Comparison of ENCODE assay signal across 1 cellular context in the genomic region with DNA sequence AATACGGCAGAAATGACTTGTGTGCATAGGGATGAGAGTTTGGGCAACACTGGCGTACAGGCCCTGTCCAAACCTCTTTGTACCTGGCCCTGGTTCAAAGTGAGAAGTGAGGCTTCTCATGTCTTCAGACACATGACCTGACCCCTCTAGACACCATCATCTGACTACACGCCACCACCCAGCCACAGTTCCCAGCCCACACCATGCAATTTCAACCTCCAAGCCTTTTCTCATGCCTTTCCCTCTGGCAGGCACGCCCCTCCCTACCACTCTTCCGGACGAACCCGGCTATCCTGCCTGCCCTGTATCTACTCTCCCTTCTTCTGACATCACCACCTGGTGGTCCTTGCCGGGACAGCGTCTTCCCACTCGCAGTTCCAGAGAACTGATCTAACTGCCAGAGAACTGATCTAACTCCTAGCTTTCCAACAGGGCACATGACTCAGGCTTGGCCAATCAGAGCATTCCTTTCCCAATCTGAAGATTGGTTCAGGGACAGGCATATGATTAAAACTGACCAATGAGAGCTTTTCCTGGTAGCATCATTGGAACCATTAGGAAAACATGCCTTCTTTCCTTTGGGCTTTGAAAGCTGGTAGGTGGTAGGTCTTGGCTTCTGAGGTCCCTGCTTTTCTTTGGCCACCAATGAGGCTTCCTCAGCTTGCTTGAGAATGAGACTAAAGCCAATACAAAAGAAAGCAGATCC.
TF ChIP-seq lines count a peak whose summit lies in the region.

No MANE protein-coding gene starts in this region.

TF ChIP-seq in HepG2, 621 proteins besides CTCF, POLR2A, EP300 and RAD21 (continued from another document and continues in another):
- TF ChIP-seq GPN1 (CRISPR knock-in tag; IDR thresholded peaks at IDR 0.05; ENCODE audit: borderline replicate concordance) (no peak), ZFP41 (CRISPR knock-in tag; IDR thresholded peaks at IDR 0.05; ENCODE audit: borderline replicate concordance) (no peak), KAT8 (CRISPR knock-in tag; IDR thresholded peaks at IDR 0.05) (peak; percentile 82), ETV5 (CRISPR knock-in tag; IDR thresholded peaks at IDR 0.05; ENCODE audit: borderline replicate concordance) (peak; percentile 81; the same call in 1 of the 2 replicates), TEAD3 (CRISPR knock-in tag; optimal IDR thresholded peaks at IDR 0.05; ENCODE audit: borderline replicate concordance) (peak; percentile 40), HNRNPK (IDR thresholded peaks at IDR 0.05; ENCODE audit: low read depth, low read length, poor library complexity, severe bottlenecking) (no peak), ERF (CRISPR knock-in tag; IDR thresholded peaks at IDR 0.05) (peak; percentile 29; the same call in 1 of the 2 replicates), SP4 (CRISPR knock-in tag; IDR thresholded peaks at IDR 0.05) (no peak), FOXK2 (IDR thresholded peaks at IDR 0.05) (no peak), HDAC2 (CRISPR knock-in tag; IDR thresholded peaks at IDR 0.05) (no peak; the same call in 1 of the 2 replicates), SMARCC2 (IDR thresholded peaks at IDR 0.05) (no peak), IRX3 (CRISPR knock-in tag; IDR thresholded peaks at IDR 0.05; ENCODE audit: borderline replicate concordance, low read depth) (no peak), ZFX (CRISPR knock-in tag; IDR thresholded peaks at IDR 0.05; ENCODE audit: low read depth) (0 out of 2 replicates have a peak, but pooled peaks have one; percentile 17), ZNF383 (CRISPR knock-in tag; IDR thresholded peaks at IDR 0.05; ENCODE audit: borderline replicate concordance) (no peak), ZNF350 (CRISPR knock-in tag; IDR thresholded peaks at IDR 0.05; ENCODE audit: borderline replicate concordance, low read depth) (no peak), ZMAT3 (CRISPR knock-in tag; conservative IDR thresholded peaks at IDR 0.05) (no peak), NFE2L2 (IDR thresholded peaks at IDR 0.05; ENCODE audit: low read length) (no peak), CC2D1A (CRISPR knock-in tag; IDR thresholded peaks at IDR 0.05) (0 out of 2 replicates have a peak, but pooled peaks have one; percentile 17), POGZ (CRISPR knock-in tag; IDR thresholded peaks at IDR 0.05) (peak; percentile 74), ZNF644 (CRISPR knock-in tag; IDR thresholded peaks at IDR 0.05; ENCODE audit: low read depth) (0 out of 2 replicates have a peak, but pooled peaks have one; percentile 48), RAD51 (IDR thresholded peaks at IDR 0.05; ENCODE audit: borderline replicate concordance) (peak; percentile 93), ZNF468 (CRISPR knock-in tag; IDR thresholded peaks at IDR 0.05) (no peak), ZNF788 (CRISPR knock-in tag; IDR thresholded peaks at IDR 0.05; ENCODE audit: borderline replicate concordance) (no peak), SP1 (IDR thresholded peaks at IDR 0.05) (no peak), SP1 (CRISPR knock-in tag; IDR thresholded peaks at IDR 0.05) (no peak), CBFB (CRISPR knock-in tag; IDR thresholded peaks at IDR 0.05) (no peak), TMF1 (CRISPR knock-in tag; IDR thresholded peaks at IDR 0.05; ENCODE audit: low read depth) (no peak), MTA3 (CRISPR knock-in tag; IDR thresholded peaks at IDR 0.05) (no peak), SETDB1 (CRISPR knock-in tag; IDR thresholded peaks at IDR 0.05; ENCODE audit: borderline replicate concordance) (no peak)
- TF ChIP-seq, protein P1, sequence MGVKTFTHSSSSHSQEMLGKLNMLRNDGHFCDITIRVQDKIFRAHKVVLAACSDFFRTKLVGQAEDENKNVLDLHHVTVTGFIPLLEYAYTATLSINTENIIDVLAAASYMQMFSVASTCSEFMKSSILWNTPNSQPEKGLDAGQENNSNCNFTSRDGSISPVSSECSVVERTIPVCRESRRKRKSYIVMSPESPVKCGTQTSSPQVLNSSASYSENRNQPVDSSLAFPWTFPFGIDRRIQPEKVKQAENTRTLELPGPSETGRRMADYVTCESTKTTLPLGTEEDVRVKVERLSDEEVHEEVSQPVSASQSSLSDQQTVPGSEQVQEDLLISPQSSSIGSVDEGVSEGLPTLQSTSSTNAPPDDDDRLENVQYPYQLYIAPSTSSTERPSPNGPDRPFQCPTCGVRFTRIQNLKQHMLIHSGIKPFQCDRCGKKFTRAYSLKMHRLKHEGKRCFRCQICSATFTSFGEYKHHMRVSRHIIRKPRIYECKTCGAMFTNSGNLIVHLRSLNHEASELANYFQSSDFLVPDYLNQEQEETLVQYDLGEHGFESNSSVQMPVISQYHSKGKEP (CRISPR knock-in tag; IDR thresholded peaks at IDR 0.05), result no peak
- TF ChIP-seq, protein P2, sequence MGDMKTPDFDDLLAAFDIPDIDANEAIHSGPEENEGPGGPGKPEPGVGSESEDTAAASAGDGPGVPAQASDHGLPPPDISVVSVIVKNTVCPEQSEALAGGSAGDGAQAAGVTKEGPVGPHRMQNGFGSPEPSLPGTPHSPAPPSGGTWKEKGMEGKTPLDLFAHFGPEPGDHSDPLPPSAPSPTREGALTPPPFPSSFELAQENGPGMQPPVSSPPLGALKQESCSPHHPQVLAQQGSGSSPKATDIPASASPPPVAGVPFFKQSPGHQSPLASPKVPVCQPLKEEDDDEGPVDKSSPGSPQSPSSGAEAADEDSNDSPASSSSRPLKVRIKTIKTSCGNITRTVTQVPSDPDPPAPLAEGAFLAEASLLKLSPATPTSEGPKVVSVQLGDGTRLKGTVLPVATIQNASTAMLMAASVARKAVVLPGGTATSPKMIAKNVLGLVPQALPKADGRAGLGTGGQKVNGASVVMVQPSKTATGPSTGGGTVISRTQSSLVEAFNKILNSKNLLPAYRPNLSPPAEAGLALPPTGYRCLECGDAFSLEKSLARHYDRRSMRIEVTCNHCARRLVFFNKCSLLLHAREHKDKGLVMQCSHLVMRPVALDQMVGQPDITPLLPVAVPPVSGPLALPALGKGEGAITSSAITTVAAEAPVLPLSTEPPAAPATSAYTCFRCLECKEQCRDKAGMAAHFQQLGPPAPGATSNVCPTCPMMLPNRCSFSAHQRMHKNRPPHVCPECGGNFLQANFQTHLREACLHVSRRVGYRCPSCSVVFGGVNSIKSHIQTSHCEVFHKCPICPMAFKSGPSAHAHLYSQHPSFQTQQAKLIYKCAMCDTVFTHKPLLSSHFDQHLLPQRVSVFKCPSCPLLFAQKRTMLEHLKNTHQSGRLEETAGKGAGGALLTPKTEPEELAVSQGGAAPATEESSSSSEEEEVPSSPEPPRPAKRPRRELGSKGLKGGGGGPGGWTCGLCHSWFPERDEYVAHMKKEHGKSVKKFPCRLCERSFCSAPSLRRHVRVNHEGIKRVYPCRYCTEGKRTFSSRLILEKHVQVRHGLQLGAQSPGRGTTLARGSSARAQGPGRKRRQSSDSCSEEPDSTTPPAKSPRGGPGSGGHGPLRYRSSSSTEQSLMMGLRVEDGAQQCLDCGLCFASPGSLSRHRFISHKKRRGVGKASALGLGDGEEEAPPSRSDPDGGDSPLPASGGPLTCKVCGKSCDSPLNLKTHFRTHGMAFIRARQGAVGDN (CRISPR knock-in tag; IDR thresholded peaks at IDR 0.05), result peak; percentile 36; the same call in 1 of the 2 replicates
- TF ChIP-seq, protein P3, sequence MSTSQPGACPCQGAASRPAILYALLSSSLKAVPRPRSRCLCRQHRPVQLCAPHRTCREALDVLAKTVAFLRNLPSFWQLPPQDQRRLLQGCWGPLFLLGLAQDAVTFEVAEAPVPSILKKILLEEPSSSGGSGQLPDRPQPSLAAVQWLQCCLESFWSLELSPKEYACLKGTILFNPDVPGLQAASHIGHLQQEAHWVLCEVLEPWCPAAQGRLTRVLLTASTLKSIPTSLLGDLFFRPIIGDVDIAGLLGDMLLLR (CRISPR knock-in tag; IDR thresholded peaks at IDR 0.05), result no peak
- TF ChIP-seq, protein P4, sequence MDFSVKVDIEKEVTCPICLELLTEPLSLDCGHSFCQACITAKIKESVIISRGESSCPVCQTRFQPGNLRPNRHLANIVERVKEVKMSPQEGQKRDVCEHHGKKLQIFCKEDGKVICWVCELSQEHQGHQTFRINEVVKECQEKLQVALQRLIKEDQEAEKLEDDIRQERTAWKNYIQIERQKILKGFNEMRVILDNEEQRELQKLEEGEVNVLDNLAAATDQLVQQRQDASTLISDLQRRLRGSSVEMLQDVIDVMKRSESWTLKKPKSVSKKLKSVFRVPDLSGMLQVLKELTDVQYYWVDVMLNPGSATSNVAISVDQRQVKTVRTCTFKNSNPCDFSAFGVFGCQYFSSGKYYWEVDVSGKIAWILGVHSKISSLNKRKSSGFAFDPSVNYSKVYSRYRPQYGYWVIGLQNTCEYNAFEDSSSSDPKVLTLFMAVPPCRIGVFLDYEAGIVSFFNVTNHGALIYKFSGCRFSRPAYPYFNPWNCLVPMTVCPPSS (IDR thresholded peaks at IDR 0.05), result no peak
- TF ChIP-seq, protein P5, sequence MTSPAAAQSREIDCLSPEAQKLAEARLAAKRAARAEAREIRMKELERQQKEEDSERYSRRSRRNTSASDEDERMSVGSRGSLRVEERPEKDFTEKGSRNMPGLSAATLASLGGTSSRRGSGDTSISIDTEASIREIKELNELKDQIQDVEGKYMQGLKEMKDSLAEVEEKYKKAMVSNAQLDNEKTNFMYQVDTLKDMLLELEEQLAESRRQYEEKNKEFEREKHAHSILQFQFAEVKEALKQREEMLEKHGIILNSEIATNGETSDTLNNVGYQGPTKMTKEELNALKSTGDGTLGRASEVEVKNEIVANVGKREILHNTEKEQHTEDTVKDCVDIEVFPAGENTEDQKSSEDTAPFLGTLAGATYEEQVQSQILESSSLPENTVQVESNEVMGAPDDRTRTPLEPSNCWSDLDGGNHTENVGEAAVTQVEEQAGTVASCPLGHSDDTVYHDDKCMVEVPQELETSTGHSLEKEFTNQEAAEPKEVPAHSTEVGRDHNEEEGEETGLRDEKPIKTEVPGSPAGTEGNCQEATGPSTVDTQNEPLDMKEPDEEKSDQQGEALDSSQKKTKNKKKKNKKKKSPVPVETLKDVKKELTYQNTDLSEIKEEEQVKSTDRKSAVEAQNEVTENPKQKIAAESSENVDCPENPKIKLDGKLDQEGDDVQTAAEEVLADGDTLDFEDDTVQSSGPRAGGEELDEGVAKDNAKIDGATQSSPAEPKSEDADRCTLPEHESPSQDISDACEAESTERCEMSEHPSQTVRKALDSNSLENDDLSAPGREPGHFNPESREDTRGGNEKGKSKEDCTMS (CRISPR knock-in tag; conservative IDR thresholded peaks at IDR 0.05), result no peak
- TF ChIP-seq, protein P6, sequence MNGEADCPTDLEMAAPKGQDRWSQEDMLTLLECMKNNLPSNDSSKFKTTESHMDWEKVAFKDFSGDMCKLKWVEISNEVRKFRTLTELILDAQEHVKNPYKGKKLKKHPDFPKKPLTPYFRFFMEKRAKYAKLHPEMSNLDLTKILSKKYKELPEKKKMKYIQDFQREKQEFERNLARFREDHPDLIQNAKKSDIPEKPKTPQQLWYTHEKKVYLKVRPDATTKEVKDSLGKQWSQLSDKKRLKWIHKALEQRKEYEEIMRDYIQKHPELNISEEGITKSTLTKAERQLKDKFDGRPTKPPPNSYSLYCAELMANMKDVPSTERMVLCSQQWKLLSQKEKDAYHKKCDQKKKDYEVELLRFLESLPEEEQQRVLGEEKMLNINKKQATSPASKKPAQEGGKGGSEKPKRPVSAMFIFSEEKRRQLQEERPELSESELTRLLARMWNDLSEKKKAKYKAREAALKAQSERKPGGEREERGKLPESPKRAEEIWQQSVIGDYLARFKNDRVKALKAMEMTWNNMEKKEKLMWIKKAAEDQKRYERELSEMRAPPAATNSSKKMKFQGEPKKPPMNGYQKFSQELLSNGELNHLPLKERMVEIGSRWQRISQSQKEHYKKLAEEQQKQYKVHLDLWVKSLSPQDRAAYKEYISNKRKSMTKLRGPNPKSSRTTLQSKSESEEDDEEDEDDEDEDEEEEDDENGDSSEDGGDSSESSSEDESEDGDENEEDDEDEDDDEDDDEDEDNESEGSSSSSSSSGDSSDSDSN (CRISPR knock-in tag; IDR thresholded peaks at IDR 0.05), result no peak
- TF ChIP-seq, protein P7, sequence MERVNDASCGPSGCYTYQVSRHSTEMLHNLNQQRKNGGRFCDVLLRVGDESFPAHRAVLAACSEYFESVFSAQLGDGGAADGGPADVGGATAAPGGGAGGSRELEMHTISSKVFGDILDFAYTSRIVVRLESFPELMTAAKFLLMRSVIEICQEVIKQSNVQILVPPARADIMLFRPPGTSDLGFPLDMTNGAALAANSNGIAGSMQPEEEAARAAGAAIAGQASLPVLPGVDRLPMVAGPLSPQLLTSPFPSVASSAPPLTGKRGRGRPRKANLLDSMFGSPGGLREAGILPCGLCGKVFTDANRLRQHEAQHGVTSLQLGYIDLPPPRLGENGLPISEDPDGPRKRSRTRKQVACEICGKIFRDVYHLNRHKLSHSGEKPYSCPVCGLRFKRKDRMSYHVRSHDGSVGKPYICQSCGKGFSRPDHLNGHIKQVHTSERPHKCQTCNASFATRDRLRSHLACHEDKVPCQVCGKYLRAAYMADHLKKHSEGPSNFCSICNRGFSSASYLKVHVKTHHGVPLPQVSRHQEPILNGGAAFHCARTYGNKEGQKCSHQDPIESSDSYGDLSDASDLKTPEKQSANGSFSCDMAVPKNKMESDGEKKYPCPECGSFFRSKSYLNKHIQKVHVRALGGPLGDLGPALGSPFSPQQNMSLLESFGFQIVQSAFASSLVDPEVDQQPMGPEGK (CRISPR knock-in tag; IDR thresholded peaks at IDR 0.05), result no peak
- TF ChIP-seq, protein P8, sequence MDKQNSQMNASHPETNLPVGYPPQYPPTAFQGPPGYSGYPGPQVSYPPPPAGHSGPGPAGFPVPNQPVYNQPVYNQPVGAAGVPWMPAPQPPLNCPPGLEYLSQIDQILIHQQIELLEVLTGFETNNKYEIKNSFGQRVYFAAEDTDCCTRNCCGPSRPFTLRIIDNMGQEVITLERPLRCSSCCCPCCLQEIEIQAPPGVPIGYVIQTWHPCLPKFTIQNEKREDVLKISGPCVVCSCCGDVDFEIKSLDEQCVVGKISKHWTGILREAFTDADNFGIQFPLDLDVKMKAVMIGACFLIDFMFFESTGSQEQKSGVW (CRISPR knock-in tag; IDR thresholded peaks at IDR 0.05; ENCODE audit: borderline replicate concordance), result no peak
